ENCODE assay signal across 9 cellular contexts in the genomic region with DNA sequence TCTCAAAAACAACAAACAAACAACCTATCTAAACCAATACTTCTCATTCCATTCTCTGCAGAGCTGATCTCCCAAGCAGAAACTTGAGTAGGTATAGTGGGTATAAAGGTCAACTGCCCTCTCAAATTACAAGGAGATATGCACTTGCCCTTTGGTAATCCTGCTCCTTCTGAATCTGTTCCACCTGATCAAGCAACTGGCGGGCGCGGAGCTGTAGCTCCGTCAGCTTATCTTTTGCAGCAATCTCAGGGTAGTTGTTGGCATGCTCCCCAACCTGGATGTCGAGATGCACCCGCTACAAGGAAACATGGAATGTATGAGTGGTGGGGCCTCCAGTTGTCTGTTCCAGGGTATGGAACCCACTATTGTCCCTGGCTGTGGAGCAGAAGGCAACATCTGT. TPM values are rescaled to one million over a fixed set of nuclear protein-coding genes. Genes with fewer than 3 reads are reported as not detected.
DNase-seq lines count a peak whose midpoint lies in the region; FAIRE-seq and TF ChIP-seq lines count a peak whose summit lies in the region.
"Had no signal": no experiment of that assay in that cellular context is flagged by ENCODE, and none has a peak within 500 bp of the region (broad histone marks: within the 10 kb centered on the region; RNA-seq: fewer than 3 reads in every experiment).

No MANE protein-coding gene starts in this region.

- H3K79me1 ChIP-seq in H9 (ENCODE audit: insufficient read depth, low read depth, low read length, poor library complexity, severe bottlenecking): no peaks in the 10 kb centered on the region

- peaks cover 9 to 13% of the 10 kb centered on the region in 2 experiments for H3K4me1 Mint-ChIP-seq in H9
- peaks cover 9% of the 10 kb centered on the region for H3K4me1 Mint-ChIP-seq in glutamatergic neuron (ENCODE audit: low read depth, unreplicated experiment)

- H2BK15ac ChIP-seq in H9 (ENCODE audit: low read depth, low read length): no peak overlapping the region

- no peaks in the 10 kb centered on the region for H3K27me3 ChIP-seq in H9 (ENCODE audit: insufficient read depth, low read length)
- no peaks in the 10 kb centered on the region for H3K27me3 ChIP-seq in skeletal muscle satellite cell (ENCODE audit: control insufficient read depth, insufficient read depth, low read length)

- H4K5ac ChIP-seq in H9 (ENCODE audit: insufficient read length, low read depth, low read length): no peak overlapping the region

- no peak overlapping the region for H2BK5ac ChIP-seq in H9 (ENCODE audit: insufficient read length, low read length)

- H3K27me3 Mint-ChIP-seq in H9 (ENCODE audit: low read depth): no peaks in the 10 kb centered on the region; the same call in none of the 2 replicates
- H3K27me3 Mint-ChIP-seq in glutamatergic neuron (ENCODE audit: unreplicated experiment): peaks cover 7% of the 10 kb centered on the region

- no peak overlapping the region for H2BK120ac ChIP-seq in H9 (ENCODE audit: low read depth, low read length, poor library complexity, severe bottlenecking)

- peaks cover 24% of the 10 kb centered on the region for H3K36me3 ChIP-seq in skeletal muscle satellite cell (ENCODE audit: insufficient read depth, low read length)

- DNase-seq in H9: no peak
- peak; percentile 44 for DNase-seq in SW480 (ENCODE audit: low spot score)
- no peak for DNase-seq in glutamatergic neuron
- no peak for DNase-seq in RCC 7860 (ENCODE audit: low spot score)
- no peak for DNase-seq in NCI-H1436 treated with DMSO at 0.1 percent for 48 hours (lab: John Stamatoyannopoulos, UW)
- DNase-seq in inferior parietal cortex (ENCODE audit: extremely low spot score): no peak
- DNase-seq: NCI-H2081 treated with DMSO at 0.1 percent for 48 hours had no signal

- H3K56ac ChIP-seq in H9 (ENCODE audit: insufficient read length, low read depth, low read length): no peak overlapping the region

- H3K36me3 Mint-ChIP-seq in H9 (ENCODE audit: insufficient read depth in 1 of 3, low read depth in 3 of 3): peaks cover 22 to 35% (median 32%) of the 10 kb centered on the region in 3 experiments; a peak in 6 of 7 replicates
- no peaks in the 10 kb centered on the region for H3K36me3 Mint-ChIP-seq in glutamatergic neuron (ENCODE audit: unreplicated experiment)

- TF ChIP-seq CTCF in H9 (conservative IDR thresholded peaks at IDR 0.05) (no peak), glutamatergic neuron (IDR thresholded peaks at IDR 0.05; ENCODE audit: partially characterized antibody, unreplicated experiment) (no peak)

- no peak overlapping the region for H3K14ac ChIP-seq in H9 (ENCODE audit: insufficient read depth, low read length)

- peak overlapping the region; percentile 15 for H3K9ac ChIP-seq in H9 (ENCODE audit: extremely low read depth, insufficient read length, low read length)
- H3K9ac ChIP-seq in skeletal muscle satellite cell (ENCODE audit: low read depth, low read length): peak overlapping the region; percentile 89

- H3K4me3 Mint-ChIP-seq in H9: peak overlapping the region; percentile 83 to 91
- H3K4me3 Mint-ChIP-seq in glutamatergic neuron (ENCODE audit: unreplicated experiment): peak overlapping the region; percentile 93

- no peak overlapping the region for H3K23ac ChIP-seq in H9 (ENCODE audit: insufficient read length, low read depth, low read length)

- H3K4me1 ChIP-seq in H9 (ENCODE audit: insufficient read depth, low read length) (peaks cover 4% of the 10 kb centered on the region; the same call in 1 of the 2 replicates), skeletal muscle satellite cell (ENCODE audit: control insufficient read depth, insufficient read depth, low read length) (peaks cover 11% of the 10 kb centered on the region)

- no peak overlapping the region for H4K91ac ChIP-seq in H9 (ENCODE audit: insufficient read length, low read depth, low read length)

- no CpG with 5 or more reads among the region's 6 CpGs for WGBS in H9 (ENCODE audit: extremely low coverage, insufficient read length, low lambda C conversion rate)

- peaks cover 2% of the 10 kb centered on the region; the same call in 1 of the 2 replicates for H3K79me2 ChIP-seq in H9 (ENCODE audit: insufficient read depth, low read length)

- peaks cover 6% of the 10 kb centered on the region for H3K23me2 ChIP-seq in H9 (ENCODE audit: insufficient read length, low read depth, low read length, poor library complexity, severe bottlenecking)

- no peak overlapping the region for H3K18ac ChIP-seq in H9 (ENCODE audit: insufficient read length, low read depth, low read length)

- H2AK5ac ChIP-seq in H9 (ENCODE audit: insufficient read length, low read length): no peak overlapping the region

- H2AFZ ChIP-seq in H9 (ENCODE audit: low read length): no peak overlapping the region

- no peak overlapping the region for H2BK20ac ChIP-seq in H9 (ENCODE audit: low read depth, low read length, poor library complexity, severe bottlenecking)

- H3K4me2 ChIP-seq in H9 (ENCODE audit: insufficient read depth, insufficient read length, low read length) (peak overlapping the region; percentile 81), skeletal muscle satellite cell (ENCODE audit: low read length) (peak overlapping the region; percentile 95)

- H3K27ac Mint-ChIP-seq in H9 (peak overlapping the region in 2 of 3 experiments; percentile 44 to 49; a peak in 1 of 7 replicates), glutamatergic neuron (ENCODE audit: unreplicated experiment) (peak overlapping the region; percentile 93)

- H3K9me3 Mint-ChIP-seq in H9 (no peaks in the 10 kb centered on the region), glutamatergic neuron (ENCODE audit: unreplicated experiment) (peaks cover 14% of the 10 kb centered on the region)

- H2BK12ac ChIP-seq in H9 (ENCODE audit: insufficient read length, low read depth, low read length): no peak overlapping the region

- no peak for FAIRE-seq in RCC 7860 (lab: Jason Lieb, UNC)
- FAIRE-seq: islet of Langerhans had no signal

- H3K9me3 ChIP-seq in H9 (ENCODE audit: control insufficient read depth, low read depth, low read length) (no peaks in the 10 kb centered on the region), skeletal muscle satellite cell (replicated peaks; ENCODE audit: low read length) (no peaks in the 10 kb centered on the region)

- H3K4ac ChIP-seq in H9 (ENCODE audit: low read depth, low read length): no peak overlapping the region

- H4K20me1 ChIP-seq in H9 (ENCODE audit: control insufficient read depth, insufficient read depth, insufficient read length): no peaks in the 10 kb centered on the region

- H3K4me3 ChIP-seq in skeletal muscle satellite cell (ENCODE audit: low read length): peak overlapping the region; percentile 88

- no peak overlapping the region for H3K27ac ChIP-seq in H9 (ENCODE audit: insufficient read length, low read depth, low read length)

- H4K8ac ChIP-seq in H9 (replicated peaks; ENCODE audit: insufficient read length, low read depth, low read length): no peak overlapping the region

- H3T11ph ChIP-seq in H9 (ENCODE audit: low read length): no peak overlapping the region

RNA-seq across cellular contexts. Expression of a gene that starts 1.1 kb away (rescaled TPM):
- total RNA-seq in H9 (2021): 60.3 and 62.4 TPM in 2 replicates
- total RNA-seq in glutamatergic neuron (ENCODE audit: unreplicated experiment): 90.7 TPM
- total RNA-seq in skeletal muscle satellite cell (2012; rRNA removed): 60.9 and 71.7 TPM in 2 replicates

RNA-seq across cellular contexts. Expression of a gene that starts 7.2 kb away (rescaled TPM):
- total RNA-seq in H9 (2021) (113 and 120 TPM in 2 replicates), glutamatergic neuron (ENCODE audit: unreplicated experiment) (84.3 TPM)
- 53.5 and 64.9 TPM in 2 replicates for total RNA-seq in skeletal muscle satellite cell (2012; rRNA removed)

RNA-seq across cellular contexts. Expression of a gene that starts 25.5 kb away (rescaled TPM):
- total RNA-seq in H9 (2021) (75.3 and 77.3 TPM in 2 replicates), glutamatergic neuron (ENCODE audit: unreplicated experiment) (102 TPM)
- 75.8 and 79.1 TPM in 2 replicates for total RNA-seq in skeletal muscle satellite cell (2012; rRNA removed)

RNA-seq across cellular contexts. Expression of a gene that starts 39.8 kb away (rescaled TPM):
- 0.07 and 0.11 TPM in 2 replicates for total RNA-seq in H9 (2021)
- total RNA-seq in glutamatergic neuron (ENCODE audit: unreplicated experiment): not detected
- under 0.01 TPM in 1 of 2 replicates, not detected in the other for total RNA-seq in skeletal muscle satellite cell (2012; rRNA removed)
